ENCODE assay signal across 27 cellular contexts in genomic region chr20:7355056-7355455, GRCh38.
"Had no signal": no experiment of that assay in that cellular context is flagged by ENCODE, and none has a peak within 500 bp of the region (broad histone marks: within the 10 kb centered on the region; RNA-seq: fewer than 3 reads in every experiment).

No MANE protein-coding gene starts in this region.

- H3K36me3 ChIP-seq: cardiac muscle cell, colonic mucosa, esophagus muscularis mucosa, gastroesophageal sphincter, heart right ventricle had no signal

- DNase-seq: activated CD4-positive, alpha-beta memory T cell treated with anti-CD3 and anti-CD28 coated beads, Interleukin-2, amount 10 ng/mL, durations not matched to agents 7 days and 5 days; activated CD4-positive, alpha-beta T cell treated with anti-CD3 and anti-CD28 coated beads for 1 hour; activated CD4-positive, alpha-beta T cell treated with anti-CD3 and anti-CD28 coated beads for 4 hours; activated CD4-positive, alpha-beta T cell treated with anti-CD3 and anti-CD28 coated beads, Interleukin-2, amount 10 ng/mL, durations not matched to agents 7 days and 5 days; activated CD4-positive, alpha-beta T cell treated with anti-CD3 and anti-CD28 coated beads, Interleukin-2, amount 50 U/mL, for 4 hours; activated effector memory CD4-positive, alpha-beta T cell treated with Interleukin-2 at 50 U/mL for 16 hours; activated gamma-delta T cell treated with Interleukin-2 at 50 U/mL for 16 hours; activated naive CD4-positive, alpha-beta T cell treated with anti-CD3 and anti-CD28 coated beads, Interleukin-2, amount 50 U/mL, for 16 hours; activated naive CD4-positive, alpha-beta T cell treated with Interleukin-2 at 50 U/mL for 16 hours; activated T-cell treated with anti-CD3 and anti-CD28 coated beads, Interleukin-2, amount 50 U/mL, for 4 hours; amniotic stem cell; anterior cingulate cortex; body of pancreas; central memory CD4-positive, alpha-beta T cell; cerebellar nuclear complex; colonic mucosa; effector CD8-positive, alpha-beta T cell; erythroblast; foreskin melanocyte; heart right ventricle; T-helper 2 cell had no signal

- H3K27ac ChIP-seq: body of pancreas, cardiac muscle cell, colonic mucosa, esophagus muscularis mucosa, gastroesophageal sphincter, heart right ventricle, VCaP had no signal

- ATAC-seq: activated T-cell treated with anti-CD3 and anti-CD28 coated beads, Interleukin-2, amount 50 U/mL, for 4 hours; activated T-helper 17 cell treated with anti-CD3 and anti-CD28 coated beads, Interleukin-2, amount 50 U/mL, for 72 hours; body of pancreas; gastroesophageal sphincter; heart right ventricle; WTC11 had no signal

- H3K4me1 ChIP-seq: body of pancreas, colonic mucosa, esophagus muscularis mucosa, gastroesophageal sphincter, heart right ventricle had no signal

- H3K27me3 ChIP-seq: body of pancreas, colonic mucosa, esophagus muscularis mucosa, gastroesophageal sphincter, heart right ventricle had no signal

- H3K9me3 ChIP-seq: body of pancreas, colonic mucosa, esophagus muscularis mucosa, gastroesophageal sphincter, heart right ventricle had no signal

- H3K4me3 ChIP-seq: body of pancreas, cardiac muscle cell, colonic mucosa, esophagus muscularis mucosa, gastroesophageal sphincter, heart right ventricle had no signal
